Comparison of ENCODE assay signal across 8 cellular contexts in the genomic region with DNA sequence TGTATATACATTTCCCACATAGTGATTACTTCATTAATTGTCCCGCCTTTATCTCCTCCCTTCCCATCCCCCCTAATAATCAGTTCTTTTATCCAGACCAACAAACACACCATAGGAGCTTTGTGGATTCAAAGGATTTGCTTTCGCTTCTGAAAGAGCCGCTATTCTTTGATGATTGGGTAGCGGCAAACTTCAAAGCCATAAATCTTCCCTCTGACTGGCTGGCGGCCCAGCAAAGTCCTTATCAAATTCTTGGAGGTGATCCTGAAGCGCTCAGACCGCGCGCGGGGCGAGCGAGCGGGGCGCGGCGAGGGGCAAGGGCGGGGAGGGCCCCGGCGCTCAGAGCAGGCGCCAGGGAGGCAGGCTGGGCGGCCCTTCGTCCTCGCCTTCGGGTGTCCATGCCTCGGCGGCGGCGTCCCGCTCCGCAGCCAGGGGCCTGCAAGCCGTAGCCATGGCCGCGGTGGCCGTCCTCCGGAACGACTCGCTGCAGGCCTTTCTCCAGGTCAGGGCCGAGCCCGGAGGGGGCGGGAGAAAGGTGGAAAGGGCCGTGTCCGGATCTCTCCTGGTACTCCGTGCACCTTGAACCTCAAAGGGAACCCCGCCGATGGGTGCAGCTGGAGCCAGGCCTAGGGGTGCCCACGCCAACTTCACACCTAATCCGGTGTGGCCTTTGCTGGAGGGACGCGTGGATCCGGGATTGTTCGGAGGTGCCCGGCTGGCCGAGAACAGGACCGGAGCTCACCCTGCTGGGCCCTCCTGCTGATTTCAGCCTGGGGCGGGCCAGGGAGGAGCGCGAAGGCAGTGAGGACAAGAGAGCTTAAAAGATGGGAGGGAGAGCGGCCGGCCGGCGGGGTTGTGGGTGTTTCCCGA. TPM values are rescaled to one million over a fixed set of nuclear protein-coding genes. Genes with fewer than 3 reads are reported as not detected.
DNase-seq lines count a peak whose midpoint lies in the region; ATAC-seq and TF ChIP-seq lines count a peak whose summit lies in the region.

SP5 (plus strand) TSS at position 276 of the 870 bp plus-strand sequence; CDS start at position 452, 176 bp downstream.

- DNase-seq in BJ (ENCODE audit: low read depth) (no peak), HEK293T (ENCODE audit: extremely low spot score) (peak; percentile 30), RWPE1 (ENCODE audit: low spot score) (peak; percentile 63), breast epithelium (ENCODE audit: low spot score in 2 of 2) (peak in 1 of 2 donors; percentile 52), iPS-NIHi7 (ENCODE audit: extremely low spot score) (peak; percentile 68), germinal center (ENCODE audit: low spot score) (no peak)

- peaks cover 0 to 25% of the 10 kb centered on the region in 2 donors for H3K4me1 ChIP-seq in breast epithelium

- H3K36me3 ChIP-seq in BJ (ENCODE audit: control insufficient read depth, insufficient read depth, low read length) (no peaks in the 10 kb centered on the region), breast epithelium (no peaks in the 10 kb centered on the region)

- TF ChIP-seq CTCF in BJ (IDR thresholded peaks at IDR 0.05; ENCODE audit: insufficient read depth, low read depth, low read length): no peak
- no peak for TF ChIP-seq CTCF in RWPE1 (conservative IDR thresholded peaks at IDR 0.05; ENCODE audit: low read depth)
- no peak for TF ChIP-seq CTCF in breast epithelium (IDR thresholded peaks at IDR 0.05)

- POLR2A ChIA-PET in BJ (lab: Charles Lee) (no interaction called here), HEK293T (lab: Yijun Ruan, JAX) (no interaction called here), RWPE1 (lab: Yijun Ruan, JAX; ENCODE audit: low non-redundant PET) (no interaction called here)

- TF ChIP-seq POLR2A in breast epithelium (IDR thresholded peaks at IDR 0.05): no peak

- intact Hi-C loops in breast epithelium (cut with DNase I; ENCODE audit: low total_unique reads): no loop called here

- H3K9me3 ChIP-seq in breast epithelium: no peaks in the 10 kb centered on the region

- ATAC-seq in HG02759 (IDR thresholded peaks at IDR 0.05; ENCODE audit: unreplicated experiment): no peak

- H3K27ac ChIP-seq in RWPE1: peak within 1 kb of the TSS; percentile 26; the same call in 1 of the 2 replicates
- H3K27ac ChIP-seq in breast epithelium: peak within 1 kb of the TSS in 1 of 2 donors; percentile 76
- peak within 1 kb of the TSS in 7 of 21 experiments; percentile 8 to 69 (median 28) for H3K27ac ChIP-seq in skin epidermis

- CTCF ChIA-PET in BJ (lab: Yijun Ruan, JAX): interaction anchor here (0.6 kb wide), 1 partner anchor 31 kb away, joined by 3 read pairs; no protein-coding TSS in a partner anchor
- CTCF ChIA-PET in HEK293T (lab: Yijun Ruan, JAX): interaction anchor here (0.6 kb wide), 1 partner anchor 345 kb away, joined by 3 read pairs; no protein-coding TSS in a partner anchor
- CTCF ChIA-PET in RWPE1 (lab: Yijun Ruan, JAX): interaction anchor here (1.6 to 2.7 kb wide), 3 partner anchors 11 to 306 kb away, joined by 8 to 10 read pairs (median 8); no protein-coding TSS in a partner anchor

- peaks cover 44% of the 10 kb centered on the region for H3K27me3 ChIP-seq in BJ (ENCODE audit: control insufficient read depth, insufficient read depth, low read length)
- peaks cover 10 to 67% of the 10 kb centered on the region in 2 donors for H3K27me3 ChIP-seq in breast epithelium

- H3K4me3 ChIP-seq in BJ (ENCODE audit: low read depth, low read length): peak within 1 kb of the TSS; percentile 32
- peak within 1 kb of the TSS; percentile 47 to 82 (median 56) for H3K4me3 ChIP-seq in breast epithelium
- peak within 1 kb of the TSS; percentile 19 to 54 (median 32) for H3K4me3 ChIP-seq in skin epidermis

TF ChIP-seq in HEK293T, 16 proteins besides CTCF, POLR2A, EP300 and RAD21:
- TF ChIP-seq PKNOX1 (IDR thresholded peaks at IDR 0.05) (peak; percentile 75), BHLHE40 (IDR thresholded peaks at IDR 0.05; ENCODE audit: borderline replicate concordance) (no peak)
TF ChIP-seq in HEK293T: peak in this region for 1.

RNA-seq across cellular contexts. Expression of gene SP5, which starts in this region (rescaled TPM):
- polyA plus RNA-seq in BJ (2011; rRNA removed): not detected in 2 replicates
- polyA minus RNA-seq in BJ (2011; rRNA and poly(A)+ RNA removed): not detected in 2 replicates
- 1 to 10 TPM; 1.5 to 7.9 (median 5.8) TPM for total RNA-seq in breast epithelium

Comparison
In these comparisons a context has a peak if more than half of its experiments do, and no peak if none do; other contexts are left out.
1. DNase-seq: peak in HEK293T (single experiment), RWPE1 (single experiment) and iPS-NIHi7 (single experiment); none in BJ (single experiment) and germinal center (single experiment).
2. Peak in every context shown above with its lines, with median percentiles within 50 percentile points of each other: H3K4me3 ChIP-seq.